Comparison of ENCODE assay signal across 1 cellular context in genomic region chr3:48982686-48983085, GRCh38.
TF ChIP-seq lines count a peak whose summit lies in the region.

No MANE protein-coding gene starts in this region.

TF ChIP-seq in H1, 55 proteins besides CTCF, POLR2A, EP300 and RAD21:
- TF ChIP-seq RBBP5 (IDR thresholded peaks at IDR 0.05; ENCODE audit: borderline replicate concordance, low read depth, low read length) (no peak), KDM1A (IDR thresholded peaks at IDR 0.05; ENCODE audit: borderline replicate concordance, low read length) (no peak), CREB1 (IDR thresholded peaks at IDR 0.05) (no peak), FOSL1 (IDR thresholded peaks at IDR 0.05; ENCODE audit: insufficient read depth, low read depth, low read length) (no peak), SP2 (IDR thresholded peaks at IDR 0.05; ENCODE audit: low read length) (no peak), CBX8 (IDR thresholded peaks at IDR 0.05; ENCODE audit: borderline replicate concordance, low read depth, low read length) (no peak), E2F6 (IDR thresholded peaks at IDR 0.05) (no peak), CTBP2 (IDR thresholded peaks at IDR 0.05; ENCODE audit: borderline replicate concordance, insufficient read depth, insufficient read length, low read length) (no peak), SIRT6 (IDR thresholded peaks at IDR 0.05; ENCODE audit: low read length) (no peak), RXRA (IDR thresholded peaks at IDR 0.05; ENCODE audit: insufficient read depth, low read depth, low read length) (no peak), ZNF274 (IDR thresholded peaks at IDR 0.05; ENCODE audit: borderline replicate concordance, extremely low read depth, low read length) (no peak), BCL11A (IDR thresholded peaks at IDR 0.05; ENCODE audit: low read depth in 2 of 2, low read length in 2 of 2) (no peak), RNF2 (IDR thresholded peaks at IDR 0.05; ENCODE audit: borderline replicate concordance, low read depth, low read length, missing control alignments, poor library complexity, severe bottlenecking) (no peak), USF2 (IDR thresholded peaks at IDR 0.05; ENCODE audit: low read length) (no peak), SIN3A (conservative IDR thresholded peaks at IDR 0.05 in 1 of 2, IDR thresholded peaks at IDR 0.05 in 1 of 2; ENCODE audit: low read depth in 1 of 2, low read length in 2 of 2) (no peak), TCF12 (IDR thresholded peaks at IDR 0.05; ENCODE audit: low read depth, low read length) (no peak), JUND (IDR thresholded peaks at IDR 0.05; ENCODE audit: low read length) (no peak)
